Comparison of ENCODE assay signal across 1 cellular context in the genomic region with DNA sequence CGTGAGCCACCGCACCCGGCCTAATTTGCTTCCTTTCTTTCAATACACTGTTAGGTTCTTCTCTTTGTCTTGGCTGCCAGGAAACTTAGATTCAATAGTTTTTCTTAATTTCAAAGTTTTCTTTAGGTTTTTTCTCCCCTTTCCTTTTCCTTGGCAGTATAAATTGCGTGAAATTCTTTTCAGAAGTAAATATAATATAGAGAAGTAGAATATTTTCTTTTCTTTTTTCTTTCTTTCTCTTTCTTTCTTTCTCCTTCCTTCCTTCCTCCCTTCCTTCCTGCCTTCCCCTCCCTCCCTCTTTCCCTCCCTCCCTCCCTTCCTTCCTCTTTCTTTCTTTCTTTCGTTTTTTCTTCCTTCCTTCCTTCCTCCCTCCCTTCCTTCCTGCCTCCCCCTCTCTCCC.
TF ChIP-seq lines count a peak whose summit lies in the region.

No MANE protein-coding gene starts in this region.

TF ChIP-seq in GM23338, 12 proteins besides CTCF, POLR2A, EP300 and RAD21 (continued from another document):
- TF ChIP-seq, protein P1, sequence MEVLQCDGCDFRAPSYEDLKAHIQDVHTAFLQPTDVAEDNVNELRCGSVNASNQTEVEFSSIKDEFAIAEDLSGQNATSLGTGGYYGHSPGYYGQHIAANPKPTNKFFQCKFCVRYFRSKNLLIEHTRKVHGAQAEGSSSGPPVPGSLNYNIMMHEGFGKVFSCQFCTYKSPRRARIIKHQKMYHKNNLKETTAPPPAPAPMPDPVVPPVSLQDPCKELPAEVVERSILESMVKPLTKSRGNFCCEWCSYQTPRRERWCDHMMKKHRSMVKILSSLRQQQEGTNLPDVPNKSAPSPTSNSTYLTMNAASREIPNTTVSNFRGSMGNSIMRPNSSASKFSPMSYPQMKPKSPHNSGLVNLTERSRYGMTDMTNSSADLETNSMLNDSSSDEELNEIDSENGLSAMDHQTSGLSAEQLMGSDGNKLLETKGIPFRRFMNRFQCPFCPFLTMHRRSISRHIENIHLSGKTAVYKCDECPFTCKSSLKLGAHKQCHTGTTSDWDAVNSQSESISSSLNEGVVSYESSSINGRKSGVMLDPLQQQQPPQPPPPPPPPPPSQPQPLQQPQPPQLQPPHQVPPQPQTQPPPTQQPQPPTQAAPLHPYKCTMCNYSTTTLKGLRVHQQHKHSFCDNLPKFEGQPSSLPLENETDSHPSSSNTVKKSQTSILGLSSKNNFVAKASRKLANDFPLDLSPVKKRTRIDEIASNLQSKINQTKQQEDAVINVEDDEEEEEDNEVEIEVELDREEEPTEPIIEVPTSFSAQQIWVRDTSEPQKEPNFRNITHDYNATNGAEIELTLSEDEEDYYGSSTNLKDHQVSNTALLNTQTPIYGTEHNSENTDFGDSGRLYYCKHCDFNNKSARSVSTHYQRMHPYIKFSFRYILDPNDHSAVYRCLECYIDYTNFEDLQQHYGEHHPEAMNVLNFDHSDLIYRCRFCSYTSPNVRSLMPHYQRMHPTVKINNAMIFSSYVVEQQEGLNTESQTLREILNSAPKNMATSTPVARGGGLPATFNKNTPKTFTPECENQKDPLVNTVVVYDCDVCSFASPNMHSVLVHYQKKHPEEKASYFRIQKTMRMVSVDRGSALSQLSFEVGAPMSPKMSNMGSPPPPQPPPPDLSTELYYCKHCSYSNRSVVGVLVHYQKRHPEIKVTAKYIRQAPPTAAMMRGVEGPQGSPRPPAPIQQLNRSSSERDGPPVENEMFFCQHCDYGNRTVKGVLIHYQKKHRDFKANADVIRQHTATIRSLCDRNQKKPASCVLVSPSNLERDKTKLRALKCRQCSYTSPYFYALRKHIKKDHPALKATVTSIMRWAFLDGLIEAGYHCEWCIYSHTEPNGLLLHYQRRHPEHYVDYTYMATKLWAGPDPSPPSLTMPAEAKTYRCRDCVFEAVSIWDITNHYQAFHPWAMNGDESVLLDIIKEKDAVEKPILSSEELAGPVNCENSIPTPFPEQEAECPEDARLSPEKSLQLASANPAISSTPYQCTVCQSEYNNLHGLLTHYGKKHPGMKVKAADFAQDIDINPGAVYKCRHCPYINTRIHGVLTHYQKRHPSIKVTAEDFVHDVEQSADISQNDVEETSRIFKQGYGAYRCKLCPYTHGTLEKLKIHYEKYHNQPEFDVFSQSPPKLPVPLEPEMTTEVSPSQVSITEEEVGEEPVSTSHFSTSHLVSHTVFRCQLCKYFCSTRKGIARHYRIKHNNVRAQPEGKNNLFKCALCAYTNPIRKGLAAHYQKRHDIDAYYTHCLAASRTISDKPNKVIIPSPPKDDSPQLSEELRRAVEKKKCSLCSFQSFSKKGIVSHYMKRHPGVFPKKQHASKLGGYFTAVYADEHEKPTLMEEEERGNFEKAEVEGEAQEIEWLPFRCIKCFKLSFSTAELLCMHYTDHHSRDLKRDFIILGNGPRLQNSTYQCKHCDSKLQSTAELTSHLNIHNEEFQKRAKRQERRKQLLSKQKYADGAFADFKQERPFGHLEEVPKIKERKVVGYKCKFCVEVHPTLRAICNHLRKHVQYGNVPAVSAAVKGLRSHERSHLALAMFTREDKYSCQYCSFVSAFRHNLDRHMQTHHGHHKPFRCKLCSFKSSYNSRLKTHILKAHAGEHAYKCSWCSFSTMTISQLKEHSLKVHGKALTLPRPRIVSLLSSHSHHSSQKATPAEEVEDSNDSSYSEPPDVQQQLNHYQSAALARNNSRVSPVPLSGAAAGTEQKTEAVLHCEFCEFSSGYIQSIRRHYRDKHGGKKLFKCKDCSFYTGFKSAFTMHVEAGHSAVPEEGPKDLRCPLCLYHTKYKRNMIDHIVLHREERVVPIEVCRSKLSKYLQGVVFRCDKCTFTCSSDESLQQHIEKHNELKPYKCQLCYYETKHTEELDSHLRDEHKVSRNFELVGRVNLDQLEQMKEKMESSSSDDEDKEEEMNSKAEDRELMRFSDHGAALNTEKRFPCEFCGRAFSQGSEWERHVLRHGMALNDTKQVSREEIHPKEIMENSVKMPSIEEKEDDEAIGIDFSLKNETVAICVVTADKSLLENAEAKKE (CRISPR knock-in tag; IDR thresholded peaks at IDR 0.05) = no peak
- TF ChIP-seq, protein P2, sequence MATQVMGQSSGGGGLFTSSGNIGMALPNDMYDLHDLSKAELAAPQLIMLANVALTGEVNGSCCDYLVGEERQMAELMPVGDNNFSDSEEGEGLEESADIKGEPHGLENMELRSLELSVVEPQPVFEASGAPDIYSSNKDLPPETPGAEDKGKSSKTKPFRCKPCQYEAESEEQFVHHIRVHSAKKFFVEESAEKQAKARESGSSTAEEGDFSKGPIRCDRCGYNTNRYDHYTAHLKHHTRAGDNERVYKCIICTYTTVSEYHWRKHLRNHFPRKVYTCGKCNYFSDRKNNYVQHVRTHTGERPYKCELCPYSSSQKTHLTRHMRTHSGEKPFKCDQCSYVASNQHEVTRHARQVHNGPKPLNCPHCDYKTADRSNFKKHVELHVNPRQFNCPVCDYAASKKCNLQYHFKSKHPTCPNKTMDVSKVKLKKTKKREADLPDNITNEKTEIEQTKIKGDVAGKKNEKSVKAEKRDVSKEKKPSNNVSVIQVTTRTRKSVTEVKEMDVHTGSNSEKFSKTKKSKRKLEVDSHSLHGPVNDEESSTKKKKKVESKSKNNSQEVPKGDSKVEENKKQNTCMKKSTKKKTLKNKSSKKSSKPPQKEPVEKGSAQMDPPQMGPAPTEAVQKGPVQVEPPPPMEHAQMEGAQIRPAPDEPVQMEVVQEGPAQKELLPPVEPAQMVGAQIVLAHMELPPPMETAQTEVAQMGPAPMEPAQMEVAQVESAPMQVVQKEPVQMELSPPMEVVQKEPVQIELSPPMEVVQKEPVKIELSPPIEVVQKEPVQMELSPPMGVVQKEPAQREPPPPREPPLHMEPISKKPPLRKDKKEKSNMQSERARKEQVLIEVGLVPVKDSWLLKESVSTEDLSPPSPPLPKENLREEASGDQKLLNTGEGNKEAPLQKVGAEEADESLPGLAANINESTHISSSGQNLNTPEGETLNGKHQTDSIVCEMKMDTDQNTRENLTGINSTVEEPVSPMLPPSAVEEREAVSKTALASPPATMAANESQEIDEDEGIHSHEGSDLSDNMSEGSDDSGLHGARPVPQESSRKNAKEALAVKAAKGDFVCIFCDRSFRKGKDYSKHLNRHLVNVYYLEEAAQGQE (IDR thresholded peaks at IDR 0.05; ENCODE audit: unreplicated experiment) = no peak
- TF ChIP-seq EZH2 (IDR thresholded peaks at IDR 0.05; ENCODE audit: low read depth, unreplicated experiment) (no peak), POLR2AphosphoS5 (IDR thresholded peaks at IDR 0.05; ENCODE audit: low read depth) (no peak)
- TF ChIP-seq, protein P3, sequence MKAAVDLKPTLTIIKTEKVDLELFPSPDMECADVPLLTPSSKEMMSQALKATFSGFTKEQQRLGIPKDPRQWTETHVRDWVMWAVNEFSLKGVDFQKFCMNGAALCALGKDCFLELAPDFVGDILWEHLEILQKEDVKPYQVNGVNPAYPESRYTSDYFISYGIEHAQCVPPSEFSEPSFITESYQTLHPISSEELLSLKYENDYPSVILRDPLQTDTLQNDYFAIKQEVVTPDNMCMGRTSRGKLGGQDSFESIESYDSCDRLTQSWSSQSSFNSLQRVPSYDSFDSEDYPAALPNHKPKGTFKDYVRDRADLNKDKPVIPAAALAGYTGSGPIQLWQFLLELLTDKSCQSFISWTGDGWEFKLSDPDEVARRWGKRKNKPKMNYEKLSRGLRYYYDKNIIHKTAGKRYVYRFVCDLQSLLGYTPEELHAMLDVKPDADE (IDR thresholded peaks at IDR 0.05) = no peak
